17 cellular contexts compared by ENCODE assay signal in the genomic region with DNA sequence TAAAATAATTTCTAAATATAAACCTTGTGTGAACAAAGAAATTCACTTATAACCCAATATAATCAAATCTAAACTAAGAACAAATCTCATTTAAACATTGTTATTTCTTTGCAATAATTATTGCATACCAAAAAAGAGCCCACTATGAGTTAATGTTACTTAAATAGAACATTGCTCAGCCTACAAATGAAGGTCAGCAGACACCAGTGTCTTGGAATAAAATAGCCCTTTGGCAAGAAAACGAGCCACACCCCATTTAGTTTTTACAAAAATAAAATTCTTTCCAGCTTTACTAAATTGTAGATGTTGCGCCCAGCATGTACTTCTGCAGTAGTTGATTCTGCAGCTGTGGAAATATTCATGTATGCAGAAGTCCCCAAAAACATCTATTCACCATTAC. TPM values are rescaled to one million over a fixed set of nuclear protein-coding genes. Genes with fewer than 3 reads are reported as not detected.
"Had no signal": no experiment of that assay in that cellular context is flagged by ENCODE, and none has a peak within 500 bp of the region (broad histone marks: within the 10 kb centered on the region; RNA-seq: fewer than 3 reads in every experiment).

No MANE protein-coding gene starts in this region.

- DNase-seq: activated CD4-positive, alpha-beta T cell treated with anti-CD3 and anti-CD28 coated beads, Interleukin-2, amount 50 U/mL, for 1 hour; activated CD8-positive, alpha-beta memory T cell treated with anti-CD3 and anti-CD28 coated beads for 24 hours; activated CD8-positive, alpha-beta memory T cell treated with anti-CD3 and anti-CD28 coated beads, Interleukin-2, amount 50 U/mL, for 48 hours; activated effector memory CD4-positive, alpha-beta T cell treated with anti-CD3 and anti-CD28 coated beads, Interleukin-2, amount 50 U/mL, for 16 hours; activated naive CD4-positive, alpha-beta T cell treated with anti-CD3 and anti-CD28 coated beads, Interleukin-2, amount 50 U/mL, for 16 hours; activated T-cell treated with anti-CD3 and anti-CD28 coated beads, Interleukin-2, amount 50 U/mL, for 48 hours; effector memory CD8-positive, alpha-beta T cell; foreskin melanocyte; naive thymus-derived CD4-positive, alpha-beta T cell; ovary; sigmoid colon; spleen; stimulated activated CD4-positive, alpha-beta T cell treated with anti-CD3 and anti-CD28 coated beads, Interleukin-4, amount 100 ng/mL, for 4 hours; T1000 had no signal

- H3K36me3 ChIP-seq: ovary, sigmoid colon, spleen, tibial nerve had no signal

- H3K4me3 ChIP-seq: ovary, sigmoid colon, spleen, tibial nerve had no signal

- H3K27ac ChIP-seq: spleen had no signal

- H3K4me1 Mint-ChIP-seq: memory B cell; naive thymus-derived CD4-positive, alpha-beta T cell; stimulated activated memory B cell treated with anti-CD40 and anti-IgM and Interleukin-4, amounts not matched to agents 10 μg/mL and 1 μg/mL and 100 μg/mL, for 72 hours had no signal

- H3K36me3 Mint-ChIP-seq: memory B cell; naive thymus-derived CD4-positive, alpha-beta T cell; stimulated activated memory B cell treated with anti-CD40 and anti-IgM and Interleukin-4, amounts not matched to agents 10 μg/mL and 1 μg/mL and 100 μg/mL, for 72 hours had no signal

- H3K9me3 ChIP-seq: ovary, sigmoid colon, spleen, tibial nerve had no signal

- H3K4me1 ChIP-seq: spleen, tibial nerve had no signal

- H3K27me3 ChIP-seq: ovary, sigmoid colon, spleen had no signal

- ATAC-seq: effector memory CD8-positive, alpha-beta T cell; naive thymus-derived CD4-positive, alpha-beta T cell; stimulated activated memory B cell treated with anti-CD40 and anti-IgM and Interleukin-4, amounts not matched to agents 10 μg/mL and 1 μg/mL and 100 μg/mL, for 72 hours had no signal

- H3K27me3 Mint-ChIP-seq: effector memory CD8-positive, alpha-beta T cell; memory B cell; naive thymus-derived CD4-positive, alpha-beta T cell; stimulated activated memory B cell treated with anti-CD40 and anti-IgM and Interleukin-4, amounts not matched to agents 10 μg/mL and 1 μg/mL and 100 μg/mL, for 72 hours had no signal

- H3K4me3 Mint-ChIP-seq: effector memory CD8-positive, alpha-beta T cell; memory B cell; naive thymus-derived CD4-positive, alpha-beta T cell; stimulated activated memory B cell treated with anti-CD40 and anti-IgM and Interleukin-4, amounts not matched to agents 10 μg/mL and 1 μg/mL and 100 μg/mL, for 72 hours had no signal

- H3K27ac Mint-ChIP-seq: effector memory CD8-positive, alpha-beta T cell; memory B cell; naive thymus-derived CD4-positive, alpha-beta T cell; stimulated activated memory B cell treated with anti-CD40 and anti-IgM and Interleukin-4, amounts not matched to agents 10 μg/mL and 1 μg/mL and 100 μg/mL, for 72 hours had no signal

- H3K9me3 Mint-ChIP-seq: memory B cell had no signal

RNA-seq across cellular contexts. Expression of gene PLS3, which starts 12.2 kb away (rescaled TPM):
- polyA plus RNA-seq: naive thymus-derived CD4-positive, alpha-beta T cell had no signal
